Comparison of ENCODE assay signal across 8 cellular contexts in genomic region chr1:99850458-99850974, GRCh38. TPM values are rescaled to one million over a fixed set of nuclear protein-coding genes. Genes with fewer than 3 reads are reported as not detected.
A peak's percentile ranks its signal among the peaks of the same experiment; 100 is the strongest.
DNase-seq lines count a peak whose midpoint lies in the region; ATAC-seq lines count a peak whose summit lies in the region.

No MANE protein-coding gene starts in this region.

- H3K27me3 Mint-ChIP-seq in activated naive CD4-positive, alpha-beta T cell treated with anti-CD3 and anti-CD28 coated beads, Interleukin-2, amount 50 U/mL, for 24 hours = no peaks in the 10 kb centered on the region
- peaks cover 3 to 5% (median 4%) of the 10 kb centered on the region in 3 donors for H3K27me3 Mint-ChIP-seq in immature natural killer cell (ENCODE audit: low read depth in 3 of 3)
- no peaks in the 10 kb centered on the region for H3K27me3 Mint-ChIP-seq in stimulated activated naive B cell treated with anti-CD40 and anti-IgM and Interleukin-4, amounts not matched to agents 10 μg/mL and 1 μg/mL and 100 μg/mL, for 72 hours

- H3K4me1 ChIP-seq in adipocyte (ENCODE audit: control insufficient read depth, insufficient read depth, low read length) = peaks cover 26% of the 10 kb centered on the region

- ATAC-seq in HG03558 (IDR thresholded peaks at IDR 0.05; ENCODE audit: extremely low read depth, unreplicated experiment) (peak; percentile 8), left colon (no peak)
- peak in 1 of 2 donors; percentile 13 for ATAC-seq in stimulated activated naive B cell treated with anti-CD40 and anti-IgM and Interleukin-4, amounts not matched to agents 10 μg/mL and 1 μg/mL and 100 μg/mL, for 72 hours (replicated peaks)

- peak overlapping the region; percentile 95 for H3K27ac Mint-ChIP-seq in activated naive CD4-positive, alpha-beta T cell treated with anti-CD3 and anti-CD28 coated beads, Interleukin-2, amount 50 U/mL, for 24 hours
- H3K27ac Mint-ChIP-seq in immature natural killer cell = peak overlapping the region; percentile 89 to 98 (median 92)
- peak overlapping the region; percentile 96 for H3K27ac Mint-ChIP-seq in stimulated activated naive B cell treated with anti-CD40 and anti-IgM and Interleukin-4, amounts not matched to agents 10 μg/mL and 1 μg/mL and 100 μg/mL, for 72 hours

- peaks cover 39% of the 10 kb centered on the region for H3K4me1 Mint-ChIP-seq in activated naive CD4-positive, alpha-beta T cell treated with anti-CD3 and anti-CD28 coated beads, Interleukin-2, amount 50 U/mL, for 24 hours
- peaks cover 20 to 38% of the 10 kb centered on the region in 2 donors for H3K4me1 Mint-ChIP-seq in immature natural killer cell
- H3K4me1 Mint-ChIP-seq in stimulated activated naive B cell treated with anti-CD40 and anti-IgM and Interleukin-4, amounts not matched to agents 10 μg/mL and 1 μg/mL and 100 μg/mL, for 72 hours = peaks cover 14 to 20% of the 10 kb centered on the region in 2 donors

- no peaks in the 10 kb centered on the region for H3K9me3 ChIP-seq in adipocyte (ENCODE audit: control insufficient read depth, low read length)

- peak overlapping the region; percentile 90 for H3K4me3 ChIP-seq in adipocyte (ENCODE audit: low read length)

- H3K9ac ChIP-seq in adipocyte (ENCODE audit: low read length) = peak overlapping the region; percentile 89

- peak overlapping the region; percentile 95 for H3K4me3 Mint-ChIP-seq in activated naive CD4-positive, alpha-beta T cell treated with anti-CD3 and anti-CD28 coated beads, Interleukin-2, amount 50 U/mL, for 24 hours
- peak overlapping the region; percentile 94 to 98 (median 97) for H3K4me3 Mint-ChIP-seq in immature natural killer cell
- H3K4me3 Mint-ChIP-seq in stimulated activated naive B cell treated with anti-CD40 and anti-IgM and Interleukin-4, amounts not matched to agents 10 μg/mL and 1 μg/mL and 100 μg/mL, for 72 hours = peak overlapping the region; percentile 96 to 98

- H3K9me3 Mint-ChIP-seq in activated naive CD4-positive, alpha-beta T cell treated with anti-CD3 and anti-CD28 coated beads, Interleukin-2, amount 50 U/mL, for 24 hours = no peaks in the 10 kb centered on the region
- H3K9me3 Mint-ChIP-seq in immature natural killer cell = no peaks in the 10 kb centered on the region
- H3K9me3 Mint-ChIP-seq in stimulated activated naive B cell treated with anti-CD40 and anti-IgM and Interleukin-4, amounts not matched to agents 10 μg/mL and 1 μg/mL and 100 μg/mL, for 72 hours = no peaks in the 10 kb centered on the region

- H3K36me3 Mint-ChIP-seq in activated naive CD4-positive, alpha-beta T cell treated with anti-CD3 and anti-CD28 coated beads, Interleukin-2, amount 50 U/mL, for 24 hours = peaks cover 11% of the 10 kb centered on the region
- H3K36me3 Mint-ChIP-seq in immature natural killer cell = peaks cover 5 to 9% (median 7%) of the 10 kb centered on the region in 3 donors
- H3K36me3 Mint-ChIP-seq in stimulated activated naive B cell treated with anti-CD40 and anti-IgM and Interleukin-4, amounts not matched to agents 10 μg/mL and 1 μg/mL and 100 μg/mL, for 72 hours = peaks cover 15 to 21% of the 10 kb centered on the region in 2 donors

- intact Hi-C loops in left colon (cut with DNase I, micrococcal nuclease) = no loop called here

- H3K36me3 ChIP-seq in adipocyte (ENCODE audit: control insufficient read depth, insufficient read depth, low read length, severe bottlenecking) = no peaks in the 10 kb centered on the region

- H3K27me3 ChIP-seq in adipocyte (replicated peaks; ENCODE audit: control insufficient read depth, insufficient read depth, low read length) = no peaks in the 10 kb centered on the region

- no peak for DNase-seq in activated naive CD4-positive, alpha-beta T cell treated with anti-CD3 and anti-CD28 coated beads, Interleukin-2, amount 50 U/mL, for 16 hours
- DNase-seq in adipocyte (ENCODE audit: low read depth) (peak; percentile 37), immature natural killer cell (no peak), left colon (no peak), DMS153 treated with DMSO at 0.1 percent for 48 hours (lab: John Stamatoyannopoulos, UW; ENCODE audit: unreplicated experiment) (no peak)
- no peak for DNase-seq in stimulated activated naive B cell treated with anti-CD40 and anti-IgM and Interleukin-4, amounts not matched to agents 10 μg/mL and 1 μg/mL and 100 μg/mL, for 72 hours

RNA-seq across cellular contexts. Expression of gene AGL, which starts 0.4 kb away (rescaled TPM):
- polyA plus RNA-seq in immature natural killer cell = 10 to 100 TPM in 1 of 3 donors, 1 to 10 TPM in 2; 5.0 to 10.8 (median 6.1) TPM
- total RNA-seq in left colon = 10 to 100 TPM; 27.6 to 28.4 TPM
